Comparison of ENCODE assay signal across 17 cellular contexts in genomic region chr16:77277571-77277970, GRCh38.
A peak's percentile ranks its signal among the peaks of the same experiment; 100 is the strongest.
DNase-seq lines count a peak whose midpoint lies in the region; ATAC-seq and TF ChIP-seq lines count a peak whose summit lies in the region.
"Had no signal": no experiment of that assay in that cellular context is flagged by ENCODE, and none has a peak within 500 bp of the region (broad histone marks: within the 10 kb centered on the region; RNA-seq: fewer than 3 reads in every experiment).

No MANE protein-coding gene starts in this region.

- H3K36me3 ChIP-seq in BLaER1: no peaks in the 10 kb centered on the region
- H3K36me3 ChIP-seq in HEK293 (ENCODE audit: control insufficient read depth in 2 of 2, insufficient read depth in 1 of 2, low read length in 2 of 2): no peaks in the 10 kb centered on the region
- H3K36me3 ChIP-seq in MM.1S (replicated peaks; ENCODE audit: insufficient read depth, low read length): no peaks in the 10 kb centered on the region
- H3K36me3 ChIP-seq in trophoblast cell (ENCODE audit: control insufficient read depth in 1 of 2, insufficient read depth in 2 of 2, low read length in 2 of 2): peaks cover 4 to 7% of the 10 kb centered on the region in 2 experiments
- H3K36me3 ChIP-seq: HAP-1 had no signal

- DNase-seq in MM.1S: no peak
- no peak for DNase-seq in trophoblast cell
- DNase-seq in LoVo (ENCODE audit: low spot score): no peak
- no peak for DNase-seq in NCI-H69 (lab: John Stamatoyannopoulos, UW)
- DNase-seq: 8988T; AML-193; CD4-positive, alpha-beta memory T cell; DMS79; EL; GDM1; HFFc6 had no signal

- POLR2A ChIA-PET in HEK293 (lab: Yijun Ruan, JAX): no interaction called here

- no peak overlapping the region; the same call in 1 of the 2 replicates for H3K9ac ChIP-seq in BLaER1
- no peak overlapping the region for H3K9ac ChIP-seq in MM.1S (ENCODE audit: low read length)
- no peak overlapping the region for H3K9ac ChIP-seq in trophoblast cell (ENCODE audit: low read length)

- no peaks in the 10 kb centered on the region for H3K79me2 ChIP-seq in MM.1S (ENCODE audit: low read length)
- H3K79me2 ChIP-seq in trophoblast cell (ENCODE audit: control insufficient read depth, insufficient read depth, low read length, poor library complexity): no peaks in the 10 kb centered on the region

- H3K9me3 ChIP-seq in BLaER1 (no peaks in the 10 kb centered on the region), HEK293 (ENCODE audit: control insufficient read depth, insufficient read depth, low read depth, low read length) (no peaks in the 10 kb centered on the region), MM.1S (replicated peaks; ENCODE audit: insufficient read depth, low read length) (no peaks in the 10 kb centered on the region), trophoblast cell (ENCODE audit: insufficient read depth, low read depth, low read length) (no peaks in the 10 kb centered on the region)
- H3K9me3 ChIP-seq: HAP-1 had no signal

- H2AFZ ChIP-seq in MM.1S (ENCODE audit: low read length) (no peak overlapping the region), trophoblast cell (ENCODE audit: insufficient read depth, low read length, poor library complexity) (no peak overlapping the region)

- H4K12ac ChIP-seq in trophoblast cell (ENCODE audit: low read depth, low read length): no peak overlapping the region

- peak overlapping the region; percentile 67 for H3K27ac ChIP-seq in BLaER1
- H3K27ac ChIP-seq in HEK293 (ENCODE audit: extremely low read depth, low read depth, low read length): no peak overlapping the region
- H3K27ac ChIP-seq in MM.1S (ENCODE audit: low read length): no peak overlapping the region
- no peak overlapping the region for H3K27ac ChIP-seq in trophoblast cell (ENCODE audit: low read depth, low read length)
- H3K27ac ChIP-seq: C4-2B had no signal

- peak overlapping the region; percentile 13 for H4K8ac ChIP-seq in trophoblast cell (ENCODE audit: low read depth, low read length)

- no peak overlapping the region for H2BK12ac ChIP-seq in trophoblast cell (ENCODE audit: low read length)

- H4K91ac ChIP-seq in trophoblast cell (ENCODE audit: low read depth, low read length): peak overlapping the region; percentile 17

- H3K14ac ChIP-seq in trophoblast cell (ENCODE audit: low read length): peak overlapping the region; percentile 8

- H3K79me1 ChIP-seq in trophoblast cell (ENCODE audit: low read length): peaks cover 3% of the 10 kb centered on the region

- no peak overlapping the region for H3K4me3 ChIP-seq in BLaER1
- H3K4me3 ChIP-seq in HEK293 (ENCODE audit: low read depth, low read length): no peak overlapping the region
- H3K4me3 ChIP-seq in MM.1S (ENCODE audit: low read length): no peak overlapping the region
- no peak overlapping the region for H3K4me3 ChIP-seq in trophoblast cell (ENCODE audit: low read depth, low read length)
- H3K4me3 ChIP-seq: HAP-1 had no signal

- CTCF ChIA-PET in HEK293 (lab: Yijun Ruan, JAX): interaction anchor here (1.3 kb wide), 1 partner anchor 17 kb away, joined by 4 read pairs; no protein-coding TSS in a partner anchor

- no peak overlapping the region for H3K23ac ChIP-seq in trophoblast cell (ENCODE audit: low read length)

- no peaks in the 10 kb centered on the region for H3K9me2 ChIP-seq in MM.1S (replicated peaks; ENCODE audit: insufficient read depth, low read length)

- no peak overlapping the region for H3K18ac ChIP-seq in trophoblast cell (ENCODE audit: low read length)

- ATAC-seq in GM19351 (IDR thresholded peaks at IDR 0.05; ENCODE audit: unreplicated experiment): no peak
- ATAC-seq: HepG2 had no signal

- H3F3A ChIP-seq in MM.1S (ENCODE audit: insufficient read depth, low read length): no peaks in the 10 kb centered on the region

- H3K27me3 ChIP-seq in BLaER1 (no peaks in the 10 kb centered on the region), MM.1S (replicated peaks; ENCODE audit: insufficient read depth, low read length) (no peaks in the 10 kb centered on the region), trophoblast cell (ENCODE audit: insufficient read depth, low read length) (no peaks in the 10 kb centered on the region)

- H3K4me2 ChIP-seq in BLaER1 (peak overlapping the region; percentile 74), MM.1S (ENCODE audit: low read depth, low read length) (peak overlapping the region; percentile 4; the same call in 1 of the 2 replicates), trophoblast cell (ENCODE audit: low read length) (no peak overlapping the region)

- WGBS in trophoblast cell (ENCODE audit: extremely low coverage, insufficient coverage, insufficient read length): no CpG with 5 or more reads among the region's 2 CpGs

- no peak overlapping the region for H3K4ac ChIP-seq in trophoblast cell (ENCODE audit: low read depth, low read length)

- TF ChIP-seq CTCF in HEK293 (tag by site-specific recombination; IDR thresholded peaks at IDR 0.05): no peak
- no peak for TF ChIP-seq CTCF in MM.1S (IDR thresholded peaks at IDR 0.05; ENCODE audit: low read length)

- H2AK5ac ChIP-seq in trophoblast cell (ENCODE audit: low read length): no peak overlapping the region

- no peaks in the 10 kb centered on the region for H4K20me1 ChIP-seq in BLaER1
- no peaks in the 10 kb centered on the region for H4K20me1 ChIP-seq in MM.1S (ENCODE audit: insufficient read depth, low read length)

- no peak overlapping the region for H2BK5ac ChIP-seq in trophoblast cell (ENCODE audit: low read depth, low read length, poor library complexity)

- H3K4me1 ChIP-seq in BLaER1: peaks cover 30% of the 10 kb centered on the region
- no peaks in the 10 kb centered on the region; the same call in 1 of the 2 replicates for H3K4me1 ChIP-seq in HEK293 (ENCODE audit: control insufficient read depth, insufficient read depth, low read length)
- peaks cover 3% of the 10 kb centered on the region; the same call in 1 of the 2 replicates for H3K4me1 ChIP-seq in MM.1S (ENCODE audit: low read length)
- no peaks in the 10 kb centered on the region for H3K4me1 ChIP-seq in trophoblast cell (ENCODE audit: control insufficient read depth in 1 of 2, insufficient read depth in 2 of 2, low read length in 2 of 2)
- H3K4me1 ChIP-seq: HAP-1 had no signal

- H2BK120ac ChIP-seq in trophoblast cell (ENCODE audit: insufficient read depth, low read length, poor library complexity): no peak overlapping the region

TF ChIP-seq in HEK293, 187 proteins besides CTCF, POLR2A, EP300 and RAD21:
- TF ChIP-seq, protein P1, sequence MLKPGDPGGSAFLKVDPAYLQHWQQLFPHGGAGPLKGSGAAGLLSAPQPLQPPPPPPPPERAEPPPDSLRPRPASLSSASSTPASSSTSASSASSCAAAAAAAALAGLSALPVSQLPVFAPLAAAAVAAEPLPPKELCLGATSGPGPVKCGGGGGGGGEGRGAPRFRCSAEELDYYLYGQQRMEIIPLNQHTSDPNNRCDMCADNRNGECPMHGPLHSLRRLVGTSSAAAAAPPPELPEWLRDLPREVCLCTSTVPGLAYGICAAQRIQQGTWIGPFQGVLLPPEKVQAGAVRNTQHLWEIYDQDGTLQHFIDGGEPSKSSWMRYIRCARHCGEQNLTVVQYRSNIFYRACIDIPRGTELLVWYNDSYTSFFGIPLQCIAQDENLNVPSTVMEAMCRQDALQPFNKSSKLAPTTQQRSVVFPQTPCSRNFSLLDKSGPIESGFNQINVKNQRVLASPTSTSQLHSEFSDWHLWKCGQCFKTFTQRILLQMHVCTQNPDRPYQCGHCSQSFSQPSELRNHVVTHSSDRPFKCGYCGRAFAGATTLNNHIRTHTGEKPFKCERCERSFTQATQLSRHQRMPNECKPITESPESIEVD (tag by site-specific recombination; IDR thresholded peaks at IDR 0.05): no peak
- TF ChIP-seq ZNF449 (tag by site-specific recombination; IDR thresholded peaks at IDR 0.05): no peak
- no peak for TF ChIP-seq ZNF350 (tag by site-specific recombination; IDR thresholded peaks at IDR 0.05)
- TF ChIP-seq ZNF677 (tag by site-specific recombination; IDR thresholded peaks at IDR 0.05): 0 out of 2 replicates have a peak, but pooled peaks have one; percentile 39
- no peak for TF ChIP-seq KLF16 (tag by site-specific recombination; IDR thresholded peaks at IDR 0.05)
